Comparison of ENCODE assay signal across 19 cellular contexts in genomic region chr16:54342001-54342776, GRCh38. TPM values are rescaled to one million over a fixed set of nuclear protein-coding genes. Genes with fewer than 3 reads are reported as not detected.
DNase-seq lines count a peak whose midpoint lies in the region; ATAC-seq and TF ChIP-seq lines count a peak whose summit lies in the region.
"Had no signal": no experiment of that assay in that cellular context is flagged by ENCODE, and none has a peak within 500 bp of the region (broad histone marks: within the 10 kb centered on the region; RNA-seq: fewer than 3 reads in every experiment).

No MANE protein-coding gene starts in this region.

- H3K4me3 ChIP-seq in osteoblast (ENCODE audit: insufficient read depth, low read length) (peak overlapping the region; percentile 3), aorta (ENCODE audit: low read length in 2 of 2) (no peak overlapping the region)
- H3K4me3 ChIP-seq: SJSA1 had no signal

- no peaks in the 10 kb centered on the region for H3K79me2 ChIP-seq in osteoblast (ENCODE audit: insufficient read depth, low read length)

- H3K4me1 Mint-ChIP-seq in stimulated activated memory B cell treated with anti-CD40 and anti-IgM and Interleukin-4, amounts not matched to agents 10 μg/mL and 1 μg/mL and 100 μg/mL, for 72 hours: no peaks in the 10 kb centered on the region
- H3K4me1 Mint-ChIP-seq: activated CD4-positive, alpha-beta T cell treated with anti-CD3 and anti-CD28 coated beads, Interleukin-2, amount 10 ng/mL, durations not matched to agents 24 days and 14 days; activated naive CD8-positive, alpha-beta T cell treated with anti-CD3 and anti-CD28 coated beads for 36 hours; central memory CD8-positive, alpha-beta T cell; naive thymus-derived CD4-positive, alpha-beta T cell had no signal

- no peaks in the 10 kb centered on the region for H4K20me1 ChIP-seq in osteoblast (ENCODE audit: insufficient read depth, low read length)

- TF ChIP-seq CTCF in RWPE1 (conservative IDR thresholded peaks at IDR 0.05; ENCODE audit: low read depth) (no peak), osteoblast (IDR thresholded peaks at IDR 0.05; ENCODE audit: extremely low read depth, low read depth, low read length) (no peak)

- POLR2A ChIA-PET in RWPE1 (lab: Yijun Ruan, JAX; ENCODE audit: low non-redundant PET): no interaction called here

- DNase-seq in EH (ENCODE audit: low read depth) (peak; percentile 65), RWPE1 (ENCODE audit: low spot score) (peak; percentile 38), fibroblast of gingiva (ENCODE audit: low read depth) (peak; percentile 50), osteoblast (ENCODE audit: insufficient read length, low spot score, missing footprints) (no peak), SW 1271 (lab: John Stamatoyannopoulos, UW) (no peak), aorta (no peak)
- DNase-seq: activated CD4-positive, alpha-beta T cell treated with anti-CD3 and anti-CD28 coated beads, Interleukin-2, amount 10 ng/mL, durations not matched to agents 24 days and 14 days; activated naive CD8-positive, alpha-beta T cell treated with anti-CD3 and anti-CD28 coated beads for 36 hours; activated T-cell treated with anti-CD3 and anti-CD28 coated beads, Interleukin-2, amount 50 U/mL, for 24 hours; GDM1; naive thymus-derived CD4-positive, alpha-beta T cell; NCI-H2171 treated with DMSO at 0.1 percent for 48 hours; NK-92 treated with Interleukin-12 subunit alpha and Interleukin-12 subunit beta, amount 100 ng/mL, for 24 hours; stimulated activated CD4-positive, alpha-beta T cell treated with anti-CD3 and anti-CD28 coated beads, Interleukin-1b, Interleukin-23, amount 100 ng/mL, for 48 hours had no signal

- H3K27me3 ChIP-seq in osteoblast (ENCODE audit: insufficient read depth, low read length) (no peaks in the 10 kb centered on the region), aorta (ENCODE audit: control insufficient read depth in 1 of 2, insufficient read depth in 2 of 2, low read length in 1 of 2) (no peaks in the 10 kb centered on the region)
- H3K27me3 ChIP-seq: SJSA1 had no signal

- no peak for ATAC-seq in stimulated activated memory B cell treated with anti-CD40 and anti-IgM and Interleukin-4, amounts not matched to agents 10 μg/mL and 1 μg/mL and 100 μg/mL, for 72 hours
- no peak for ATAC-seq in aorta (ENCODE audit: low FRiP score)
- no peak for ATAC-seq in HG03196 (IDR thresholded peaks at IDR 0.05; ENCODE audit: unreplicated experiment)
- ATAC-seq: naive thymus-derived CD4-positive, alpha-beta T cell had no signal

- no peaks in the 10 kb centered on the region for H3K36me3 Mint-ChIP-seq in stimulated activated memory B cell treated with anti-CD40 and anti-IgM and Interleukin-4, amounts not matched to agents 10 μg/mL and 1 μg/mL and 100 μg/mL, for 72 hours
- H3K36me3 Mint-ChIP-seq: activated naive CD8-positive, alpha-beta T cell treated with anti-CD3 and anti-CD28 coated beads for 36 hours had no signal

- H3K36me3 ChIP-seq in osteoblast (ENCODE audit: insufficient read depth, low read length): no peaks in the 10 kb centered on the region
- H3K36me3 ChIP-seq in aorta (ENCODE audit: control insufficient read depth in 1 of 2, insufficient read depth in 2 of 2, low read length in 1 of 2): no peaks in the 10 kb centered on the region
- H3K36me3 ChIP-seq: SJSA1 had no signal

- H2AFZ ChIP-seq in osteoblast (ENCODE audit: low read length): peak overlapping the region; percentile 69

- H3K27ac Mint-ChIP-seq in stimulated activated memory B cell treated with anti-CD40 and anti-IgM and Interleukin-4, amounts not matched to agents 10 μg/mL and 1 μg/mL and 100 μg/mL, for 72 hours: no peak overlapping the region
- H3K27ac Mint-ChIP-seq: activated CD4-positive, alpha-beta T cell treated with anti-CD3 and anti-CD28 coated beads, Interleukin-2, amount 10 ng/mL, durations not matched to agents 24 days and 14 days; activated naive CD8-positive, alpha-beta T cell treated with anti-CD3 and anti-CD28 coated beads for 36 hours; activated T-cell treated with anti-CD3 and anti-CD28 coated beads, Interleukin-2, amount 50 U/mL, for 24 hours; naive thymus-derived CD4-positive, alpha-beta T cell had no signal

- H3K27ac ChIP-seq in RWPE1 (peak overlapping the region; percentile 93), osteoblast (ENCODE audit: low read depth, low read length) (peak overlapping the region; percentile 95), aorta (ENCODE audit: low read depth in 1 of 2, low read length in 2 of 2) (no peak overlapping the region)
- H3K27ac ChIP-seq: SJSA1 had no signal

- H3K9me3 Mint-ChIP-seq in stimulated activated memory B cell treated with anti-CD40 and anti-IgM and Interleukin-4, amounts not matched to agents 10 μg/mL and 1 μg/mL and 100 μg/mL, for 72 hours: peaks cover 3% of the 10 kb centered on the region
- H3K9me3 Mint-ChIP-seq: activated CD4-positive, alpha-beta T cell treated with anti-CD3 and anti-CD28 coated beads, Interleukin-2, amount 10 ng/mL, durations not matched to agents 24 days and 14 days; activated naive CD8-positive, alpha-beta T cell treated with anti-CD3 and anti-CD28 coated beads for 36 hours; activated T-cell treated with anti-CD3 and anti-CD28 coated beads, Interleukin-2, amount 50 U/mL, for 24 hours; central memory CD8-positive, alpha-beta T cell had no signal

- intact Hi-C loops in aorta (cut with DNase I): no loop called here

- no peak overlapping the region for H3K4me3 Mint-ChIP-seq in stimulated activated memory B cell treated with anti-CD40 and anti-IgM and Interleukin-4, amounts not matched to agents 10 μg/mL and 1 μg/mL and 100 μg/mL, for 72 hours
- H3K4me3 Mint-ChIP-seq: activated CD4-positive, alpha-beta T cell treated with anti-CD3 and anti-CD28 coated beads, Interleukin-2, amount 10 ng/mL, durations not matched to agents 24 days and 14 days; activated naive CD8-positive, alpha-beta T cell treated with anti-CD3 and anti-CD28 coated beads for 36 hours; activated T-cell treated with anti-CD3 and anti-CD28 coated beads, Interleukin-2, amount 50 U/mL, for 24 hours; central memory CD8-positive, alpha-beta T cell; naive thymus-derived CD4-positive, alpha-beta T cell had no signal

- WGBS in aorta, 2 donors: 76 to 82% methylated on average over 16 of the region's 16 CpGs

- H3K27me3 Mint-ChIP-seq in stimulated activated memory B cell treated with anti-CD40 and anti-IgM and Interleukin-4, amounts not matched to agents 10 μg/mL and 1 μg/mL and 100 μg/mL, for 72 hours: no peaks in the 10 kb centered on the region
- H3K27me3 Mint-ChIP-seq: activated CD4-positive, alpha-beta T cell treated with anti-CD3 and anti-CD28 coated beads, Interleukin-2, amount 10 ng/mL, durations not matched to agents 24 days and 14 days had no signal

- no peaks in the 10 kb centered on the region for H3K9me3 ChIP-seq in osteoblast (ENCODE audit: low read depth, low read length)
- no peaks in the 10 kb centered on the region for H3K9me3 ChIP-seq in aorta (ENCODE audit: control insufficient read depth, low read length)
- H3K9me3 ChIP-seq: Caco-2, SJSA1 had no signal

- H3K4me2 ChIP-seq in osteoblast (ENCODE audit: insufficient read depth, low read length): peak overlapping the region; percentile 47

- CTCF ChIA-PET in RWPE1 (lab: Yijun Ruan, JAX): interaction anchor here (0.6 kb wide), 1 partner anchor 145 kb away, joined by 4 read pairs; no protein-coding TSS in a partner anchor

- H3K4me1 ChIP-seq in osteoblast (ENCODE audit: insufficient read depth, low read length) (peaks cover 17% of the 10 kb centered on the region), aorta (ENCODE audit: control insufficient read depth in 1 of 2, insufficient read depth in 2 of 2, low read length in 2 of 2) (no peaks in the 10 kb centered on the region)
- H3K4me1 ChIP-seq: Caco-2, SJSA1 had no signal

RNA-seq across cellular contexts. Expression of gene IRX3, which starts 55.6 kb away (rescaled TPM):
- total RNA-seq in osteoblast (68.4 and 71.7 TPM in 2 replicates), aorta (1 to 10 TPM; 1.4 to 6.7 TPM)
- under 1 TPM; 0.38 to 0.49 TPM for polyA plus RNA-seq in aorta
- total RNA-seq: activated naive CD8-positive, alpha-beta T cell treated with anti-CD3 and anti-CD28 coated beads for 36 hours had no signal
- polyA plus RNA-seq: naive thymus-derived CD4-positive, alpha-beta T cell had no signal

Comparison
In these comparisons a context has a peak if more than half of its experiments do, and no peak if none do; other contexts are left out.
1. DNase-seq: peak in EH (single experiment), RWPE1 (single experiment) and fibroblast of gingiva (single experiment); none in osteoblast (single experiment), SW 1271 (0 of 2) and aorta (0 of 2).
2. H3K27ac ChIP-seq: peak in RWPE1 (single experiment) and osteoblast (single experiment); none in aorta (0 of 2).